Comparison of ENCODE assay signal across 21 cellular contexts in the genomic region with DNA sequence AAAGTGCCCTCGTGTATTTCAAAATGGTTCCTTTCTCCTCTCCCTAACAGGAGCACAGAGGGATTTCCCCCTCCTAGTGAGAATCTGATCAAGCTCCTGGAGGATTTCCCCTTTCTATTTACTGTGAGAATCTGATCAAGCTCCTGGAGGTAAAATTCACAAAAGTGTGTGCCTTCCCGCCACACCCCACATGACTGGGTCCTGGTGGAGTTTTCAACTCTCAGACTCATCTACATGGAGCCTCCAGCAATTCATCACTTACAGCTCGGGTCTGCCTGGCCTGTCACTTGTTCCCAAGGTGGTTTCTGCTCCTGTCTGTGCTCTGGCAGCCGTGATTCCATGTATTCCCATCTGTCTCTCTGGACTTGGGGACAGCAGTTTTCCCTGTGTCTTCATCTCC.
"Had no signal": no experiment of that assay in that cellular context is flagged by ENCODE, and none has a peak within 500 bp of the region (broad histone marks: within the 10 kb centered on the region; RNA-seq: fewer than 3 reads in every experiment).

No MANE protein-coding gene starts in this region.

- H3K36me3 ChIP-seq: esophagus muscularis mucosa, gastrocnemius medialis, heart right ventricle, left ventricle myocardium inferior, lower lobe of right lung, pancreas, right lobe of liver, tibial nerve had no signal

- H3K4me1 ChIP-seq: esophagus muscularis mucosa, gastrocnemius medialis, heart right ventricle, left ventricle myocardium inferior, lower lobe of right lung, pancreas, right lobe of liver, testis, tibial nerve had no signal

- H3K9me3 ChIP-seq: esophagus muscularis mucosa, gastrocnemius medialis, lower lobe of right lung, pancreas, right lobe of liver, testis, tibial nerve had no signal

- H3K4me3 ChIP-seq: esophagus muscularis mucosa, gastrocnemius medialis, heart right ventricle, left ventricle myocardium inferior, lower lobe of right lung, pancreas, right lobe of liver, testis, tibial nerve had no signal

- H3K27me3 ChIP-seq: esophagus muscularis mucosa, gastrocnemius medialis, heart right ventricle, pancreas, right lobe of liver, testis, tibial nerve had no signal

- H3K27ac ChIP-seq: epithelial cell of prostate, esophagus muscularis mucosa, gastrocnemius medialis, heart right ventricle, left ventricle myocardium inferior, lower lobe of right lung, pancreas, right lobe of liver, testis, tibial nerve had no signal

- ATAC-seq: gastrocnemius medialis; heart right ventricle; left cardiac atrium; lower lobe of right lung; pancreas; stimulated activated naive B cell treated with anti-CD40 and anti-IgM and Interleukin-4, amounts not matched to agents 10 μg/mL and 1 μg/mL and 100 μg/mL, for 72 hours; stimulated activated naive CD8-positive, alpha-beta T cell treated with anti-CD3 and anti-CD28 coated beads, Interleukin-15, amount 100 ng/mL, for 72 hours had no signal

- DNase-seq: effector memory CD4-positive, alpha-beta T cell; gastrocnemius medialis; heart right ventricle; hypothalamus; islet precursor cell; left cardiac atrium; left ventricle myocardium inferior; lower lobe of right lung; mesenchymal stem cell; naive B cell; nucleus accumbens; pancreas; right lobe of liver; stimulated activated CD4-positive, alpha-beta T cell treated with anti-CD3 and anti-CD28 coated beads, Interleukin-4, amount 100 ng/mL, for 1 hour; stimulated activated CD8-positive, alpha-beta memory T cell treated with anti-CD3 and anti-CD28 coated beads, Interleukin-4, amount 100 ng/mL, for 48 hours; stimulated activated naive B cell treated with anti-CD40 and anti-IgM and Interleukin-4, amounts not matched to agents 10 μg/mL and 1 μg/mL and 100 μg/mL, for 72 hours; stimulated activated naive CD8-positive, alpha-beta T cell treated with anti-CD3 and anti-CD28 coated beads, Interleukin-15, amount 100 ng/mL, for 72 hours; testis had no signal
